18 cellular contexts compared by ENCODE assay signal in the genomic region with DNA sequence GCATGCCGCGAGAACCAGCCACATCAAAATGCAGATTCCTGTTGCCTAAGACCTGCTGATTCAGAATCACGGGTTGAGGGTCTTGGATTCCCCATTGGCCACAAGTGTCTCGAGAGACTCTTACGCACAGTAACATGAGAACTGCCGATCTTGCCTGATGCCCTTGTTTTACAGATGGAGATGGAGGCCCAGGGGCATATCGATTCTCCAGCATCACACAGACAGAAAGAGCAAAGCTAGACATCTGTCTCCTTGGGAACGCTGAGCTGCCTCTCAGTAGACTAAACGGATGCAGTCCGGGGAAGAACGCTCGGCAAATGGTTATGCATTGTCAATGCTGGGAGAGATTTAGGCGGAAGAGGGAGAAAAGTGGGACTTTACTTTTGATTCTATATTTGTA. TPM values are rescaled to one million over a fixed set of nuclear protein-coding genes. Genes with fewer than 3 reads are reported as not detected.
A peak's percentile ranks its signal among the peaks of the same experiment; 100 is the strongest.
DNase-seq lines count a peak whose midpoint lies in the region; ATAC-seq and TF ChIP-seq lines count a peak whose summit lies in the region.
"Had no signal": no experiment of that assay in that cellular context is flagged by ENCODE, and none has a peak within 500 bp of the region (broad histone marks: within the 10 kb centered on the region; RNA-seq: fewer than 3 reads in every experiment).

No MANE protein-coding gene starts in this region.

- no peak overlapping the region for H2AFZ ChIP-seq in IMR-90 (replicated peaks; ENCODE audit: low read length, poor library complexity)

- TF ChIP-seq POLR2A in IMR-90 (IDR thresholded peaks at IDR 0.05; ENCODE audit: low read depth, low read length) (no peak), esophagus squamous epithelium (IDR thresholded peaks at IDR 0.05) (no peak)

- no peak overlapping the region for H2BK15ac ChIP-seq in IMR-90 (ENCODE audit: low read depth, low read length)

- H3K36me3 Mint-ChIP-seq in activated T-cell treated with anti-CD3 and anti-CD28 coated beads, Interleukin-2, amount 50 U/mL, for 24 hours (ENCODE audit: low read depth), result no peaks in the 10 kb centered on the region

- H3K9me3 ChIP-seq in BLaER1 treated with 17β-estradiol and CSF1 and Interleukin-3, amounts not matched to agents 10 nM and 100 nM (replicated peaks in 1 of 11), result peaks cover 0 to 7% (median 0%) of the 10 kb centered on the region in 11 experiments; a peak in 4 of 22 replicates
- no peaks in the 10 kb centered on the region; the same call in 1 of the 2 replicates for H3K9me3 ChIP-seq in IMR-90 (ENCODE audit: control insufficient read depth, insufficient read depth, low read length)
- no peaks in the 10 kb centered on the region for H3K9me3 ChIP-seq in esophagus squamous epithelium
- H3K9me3 ChIP-seq: A549 had no signal

- no peak overlapping the region for H2AK5ac ChIP-seq in IMR-90 (ENCODE audit: low read depth, low read length)

- no peak overlapping the region for H2BK20ac ChIP-seq in IMR-90 (ENCODE audit: low read depth, low read length)

- POLR2A ChIA-PET in IMR-90 (lab: Charles Lee; ENCODE audit: unreplicated experiment), result no interaction called here

- 93% methylated on average over 2 of the region's 13 CpGs; no CpG with 5 or more reads in 1 of the 2 experiments for WGBS in IMR-90 (ENCODE audit: extremely low coverage in 2 of 2, insufficient read length in 1 of 2), 2 experiments
- 82 to 87% methylated on average over 12 to 13 of the region's 13 CpGs for WGBS in esophagus squamous epithelium, 2 donors

- no peak overlapping the region for H3K27ac Mint-ChIP-seq in activated T-cell treated with anti-CD3 and anti-CD28 coated beads, Interleukin-2, amount 50 U/mL, for 24 hours

- no peak overlapping the region for H3K4ac ChIP-seq in IMR-90 (ENCODE audit: low read depth, low read length)

- H3K9me3 Mint-ChIP-seq in activated T-cell treated with anti-CD3 and anti-CD28 coated beads, Interleukin-2, amount 50 U/mL, for 24 hours, result no peaks in the 10 kb centered on the region
- H3K9me3 Mint-ChIP-seq: CD14-positive monocyte had no signal

- no peak for TF ChIP-seq RAD21 in IMR-90 (IDR thresholded peaks at IDR 0.05; ENCODE audit: low read length)

- CTCF ChIA-PET in IMR-90 (lab: Yijun Ruan, JAX), result no interaction called here

- H3K27ac ChIP-seq in BLaER1 treated with 17β-estradiol and CSF1 and Interleukin-3, amounts not matched to agents 10 nM and 100 nM, result peak overlapping the region in 7 of 11 experiments; percentile 2 to 37 (median 25); a peak in 7 of 22 replicates
- no peak overlapping the region for H3K27ac ChIP-seq in IMR-90 (ENCODE audit: insufficient read depth, low read length)
- no peak overlapping the region for H3K27ac ChIP-seq in esophagus squamous epithelium
- H3K27ac ChIP-seq: A549, RWPE1, SK-N-MC had no signal

- H3K4me3 ChIP-seq in BLaER1 treated with 17β-estradiol and CSF1 and Interleukin-3, amounts not matched to agents 10 nM and 100 nM, result peak overlapping the region in 5 of 10 experiments; percentile 12 to 61 (median 42); a peak in 8 of 20 replicates
- H3K4me3 ChIP-seq in IMR-90 (ENCODE audit: insufficient read depth, low read depth, low read length) (no peak overlapping the region), esophagus squamous epithelium (no peak overlapping the region)
- H3K4me3 ChIP-seq: A549, SK-N-MC had no signal

- no peak overlapping the region for H2BK120ac ChIP-seq in IMR-90 (ENCODE audit: low read depth, low read length)

- H4K20me1 ChIP-seq in BLaER1 treated with 17β-estradiol and CSF1 and Interleukin-3, amounts not matched to agents 10 nM and 100 nM, result peaks cover 0 to 89% (median 80%) of the 10 kb centered on the region in 11 experiments; a peak in 16 of 22 replicates
- H4K20me1 ChIP-seq in IMR-90 (ENCODE audit: insufficient read depth, low read length), result no peaks in the 10 kb centered on the region

- H3K23ac ChIP-seq in IMR-90 (ENCODE audit: low read depth, low read length), result no peak overlapping the region

- no peak overlapping the region for H3K56ac ChIP-seq in IMR-90 (ENCODE audit: extremely low read depth, insufficient read depth, low read length)

- dilution Hi-C loops in IMR-90 (cut with HindIII; ENCODE audit: low sequenced_read_pairs, unreplicated experiment), result no loop called here

- no peak for TF ChIP-seq CTCF in IMR-90 (conservative IDR thresholded peaks at IDR 0.05; ENCODE audit: low read depth, low read length)
- TF ChIP-seq CTCF in esophagus squamous epithelium (IDR thresholded peaks at IDR 0.05), result no peak

- DNase-seq in IMR-90 (no peak), SK-MEL-5 (ENCODE audit: low read depth, low spot score) (peak; percentile 52), head of caudate nucleus (peak in 22 of 42 donors; percentile 8 to 65 (median 26)), cardiac septum (ENCODE audit: low spot score) (no peak), esophagus squamous epithelium (lab: John Stamatoyannopoulos, UW) (no peak)
- DNase-seq in activated T-cell treated with anti-CD3 and anti-CD28 coated beads, Interleukin-2, amount 50 U/mL, for 24 hours, result no peak
- DNase-seq: COR-L47, NCI-H1417 treated with DMSO at 0.1 percent for 48 hours, NCI-H2029 treated with DMSO at 0.1 percent for 48 hours, NCI-H69, PC-3 had no signal

- no peaks in the 10 kb centered on the region for H3K27me3 ChIP-seq in BLaER1 treated with 17β-estradiol and CSF1 and Interleukin-3, amounts not matched to agents 10 nM and 100 nM
- H3K27me3 ChIP-seq in IMR-90 (ENCODE audit: control insufficient read depth, insufficient read depth, low read length), result no peaks in the 10 kb centered on the region
- peaks cover 0 to 3% (median 0%) of the 10 kb centered on the region in 4 donors for H3K27me3 ChIP-seq in esophagus squamous epithelium

- no peaks in the 10 kb centered on the region for H3K4me1 Mint-ChIP-seq in activated T-cell treated with anti-CD3 and anti-CD28 coated beads, Interleukin-2, amount 50 U/mL, for 24 hours (ENCODE audit: low read depth)

- no TSS peak for BruUV-seq in IMR-90 (replicated peaks; lab: Mats Ljungman, UMichigan)

- H3K36me3 ChIP-seq in BLaER1 treated with 17β-estradiol and CSF1 and Interleukin-3, amounts not matched to agents 10 nM and 100 nM, result peaks cover 0 to 88% (median 83%) of the 10 kb centered on the region in 11 experiments; a peak in 19 of 22 replicates
- no peaks in the 10 kb centered on the region for H3K36me3 ChIP-seq in IMR-90 (ENCODE audit: control insufficient read depth, insufficient read depth, low read length)
- H3K36me3 ChIP-seq in esophagus squamous epithelium, result no peaks in the 10 kb centered on the region

- no peaks in the 10 kb centered on the region for H3K9me1 ChIP-seq in IMR-90 (ENCODE audit: insufficient read depth, low read length)

- H3K4me1 ChIP-seq in BLaER1 treated with 17β-estradiol and CSF1 and Interleukin-3, amounts not matched to agents 10 nM and 100 nM, result peaks cover 2 to 68% (median 58%) of the 10 kb centered on the region in 10 experiments
- H3K4me1 ChIP-seq in IMR-90 (ENCODE audit: control insufficient read depth, insufficient read depth, low read length) (no peaks in the 10 kb centered on the region), esophagus squamous epithelium (no peaks in the 10 kb centered on the region)
- H3K4me1 ChIP-seq: A549 had no signal

- H3K14ac ChIP-seq in IMR-90 (replicated peaks; ENCODE audit: low read depth, low read length), result no peak overlapping the region

- no peak overlapping the region for H3K4me3 Mint-ChIP-seq in activated T-cell treated with anti-CD3 and anti-CD28 coated beads, Interleukin-2, amount 50 U/mL, for 24 hours
- H3K4me3 Mint-ChIP-seq: CD14-positive monocyte had no signal

- H3K9ac ChIP-seq in BLaER1 treated with 17β-estradiol and CSF1 and Interleukin-3, amounts not matched to agents 10 nM and 100 nM, result peak overlapping the region in 3 of 11 experiments; percentile 30 to 49 (median 35); a peak in 5 of 22 replicates
- no peak overlapping the region for H3K9ac ChIP-seq in IMR-90 (ENCODE audit: low read depth, low read length)

- H3K79me1 ChIP-seq in IMR-90 (ENCODE audit: low read depth in 1 of 2, low read length in 2 of 2), result no peaks in the 10 kb centered on the region

- peaks cover 6% of the 10 kb centered on the region for H3K27me3 Mint-ChIP-seq in activated T-cell treated with anti-CD3 and anti-CD28 coated beads, Interleukin-2, amount 50 U/mL, for 24 hours

- no peak overlapping the region for H3K18ac ChIP-seq in IMR-90 (ENCODE audit: low read depth, low read length)

- intact Hi-C loops in IMR-90 (cut with micrococcal nuclease), result no loop called here
- intact Hi-C loops in head of caudate nucleus (cut with DNase I), result no loop called here
- intact Hi-C loops in cardiac septum (cut with DNase I), result no loop called here
- intact Hi-C loops in esophagus squamous epithelium (cut with DNase I), result no loop called here

- no peak overlapping the region for H4K91ac ChIP-seq in IMR-90 (ENCODE audit: insufficient read depth, low read depth, low read length)

- in situ Hi-C loops in IMR-90 (cut with MboI; ENCODE audit: low sequenced_read_pairs), result no loop called here
- in situ Hi-C loops in SK-MEL-5 (cut with HindIII; ENCODE audit: low pct_unique_long_range_greater_than_20kb, low sequenced_read_pairs), result no loop called here

- no peak overlapping the region for H4K8ac ChIP-seq in IMR-90 (ENCODE audit: low read depth in 2 of 2, low read length in 2 of 2)

- H2AK9ac ChIP-seq in IMR-90 (replicated peaks; ENCODE audit: low read depth, low read length, poor library complexity), result peak overlapping the region; percentile 70

- H4K5ac ChIP-seq in IMR-90 (ENCODE audit: low read depth, low read length), result no peak overlapping the region

- H2BK5ac ChIP-seq in IMR-90 (ENCODE audit: low read depth, low read length, poor library complexity, severe bottlenecking), result no peak overlapping the region

- ATAC-seq in IMR-90 (ENCODE audit: low read depth) (no peak), GM21619 (IDR thresholded peaks at IDR 0.05; ENCODE audit: unreplicated experiment) (no peak)
- ATAC-seq: A549, PC-3 had no signal

- peak overlapping the region in 10 of 11 experiments; percentile 4 to 81 (median 60); a peak in 19 of 22 replicates for H3K4me2 ChIP-seq in BLaER1 treated with 17β-estradiol and CSF1 and Interleukin-3, amounts not matched to agents 10 nM and 100 nM
- no peak overlapping the region for H3K4me2 ChIP-seq in IMR-90 (ENCODE audit: low read depth, low read length)
- H3K4me2 ChIP-seq: A549 had no signal

RNA-seq across cellular contexts. Expression of gene NLRP12, which starts 5.4 kb away (rescaled TPM):
- not detected in 2 replicates for total RNA-seq in IMR-90 (2012; rRNA removed)
- not detected in 2 replicates for polyA plus RNA-seq in IMR-90 (2012; rRNA removed)
- polyA plus RNA-seq in IMR-90 (2012; cell fraction: cytosol; rRNA removed), result 0.06 TPM in 1 of 2 replicates, not detected in the other
- not detected in 2 replicates for polyA plus RNA-seq in IMR-90 (2012; cell fraction: nucleus; rRNA removed; ENCODE audit: low replicate concordance)
- not detected in 2 replicates for total RNA-seq in SK-MEL-5 (2014; rRNA removed; shearing (Covaris generic))
- polyA plus RNA-seq in SK-MEL-5 (2015; cell fraction: cytosol; rRNA removed), result 0.06 TPM in 1 of 2 replicates, not detected in the other
- not detected in 2 replicates for polyA plus RNA-seq in SK-MEL-5 (2015; cell fraction: nucleus; rRNA removed)
- 0.57 TPM for total RNA-seq in cardiac septum
- total RNA-seq in esophagus squamous epithelium, result under 1 TPM in 2 of 4 donors, not detected in 2; 0.19 to 0.59 TPM
- total RNA-seq: HT1080, PC-3 had no signal

RNA-seq across cellular contexts. Expression of gene MYADM, which starts 48.9 kb away (rescaled TPM):
- total RNA-seq in IMR-90 (2012; rRNA removed) (4.8 and 5.3 TPM in 2 replicates), cardiac septum (211 TPM), esophagus squamous epithelium (10 to 100 TPM in 1 of 4 donors, 1 to 10 TPM in 3; 4.1 to 30.7 (median 7.8) TPM)
- 96.1 and 112 TPM in 2 replicates for polyA plus RNA-seq in IMR-90 (2012; rRNA removed)
- polyA plus RNA-seq in IMR-90 (2012; cell fraction: cytosol; rRNA removed), result 53.9 and 155 TPM in 2 replicates
- 67.8 and 150 TPM in 2 replicates for polyA plus RNA-seq in IMR-90 (2012; cell fraction: nucleus; rRNA removed; ENCODE audit: low replicate concordance)
- 4.0 and 4.5 TPM in 2 replicates for total RNA-seq in SK-MEL-5 (2014; rRNA removed; shearing (Covaris generic))
- 17.8 and 23.4 TPM in 2 replicates for polyA plus RNA-seq in SK-MEL-5 (2015; cell fraction: cytosol; rRNA removed)
- 2.6 and 14.3 TPM in 2 replicates for polyA plus RNA-seq in SK-MEL-5 (2015; cell fraction: nucleus; rRNA removed)

Comparison
In these comparisons a context has a peak if more than half of its experiments do, and no peak if none do; other contexts are left out.
1. H3K27ac ChIP-seq: peak in BLaER1 treated with 17β-estradiol and CSF1 and Interleukin-3, amounts not matched to agents 10 nM and 100 nM (7 of 11); none in IMR-90 (single experiment) and esophagus squamous epithelium (0 of 4).
2. DNase-seq: peak in SK-MEL-5 (single experiment) and head of caudate nucleus (22 of 42); none in IMR-90 (single experiment), cardiac septum (single experiment), esophagus squamous epithelium (single experiment) and activated T-cell treated with anti-CD3 and anti-CD28 coated beads, Interleukin-2, amount 50 U/mL, for 24 hours (single experiment).